In the genomic region with DNA sequence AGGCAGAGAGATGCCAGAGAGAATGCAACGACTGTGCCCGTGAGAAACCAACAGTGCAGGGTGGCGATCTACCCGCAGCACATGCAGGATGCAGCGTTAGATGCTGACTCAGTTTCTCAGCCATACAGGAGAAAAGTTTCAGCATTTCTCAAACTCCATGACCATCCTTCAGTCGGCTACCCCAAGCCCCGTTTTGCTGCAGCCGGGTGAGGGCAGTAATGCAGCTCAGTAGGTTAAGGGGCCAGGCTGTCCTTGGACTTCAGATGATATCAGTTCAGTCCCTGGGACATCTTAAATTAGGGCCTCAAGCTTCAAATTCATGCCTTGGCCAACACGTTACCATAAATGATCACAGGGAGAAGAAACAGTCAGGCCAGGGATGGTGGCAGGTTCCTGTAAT, we compare ENCODE assay signal across 1 cellular context.
TF ChIP-seq lines count a peak whose summit lies in the region.

No MANE protein-coding gene starts in this region.

TF ChIP-seq in GM12878, 131 proteins besides CTCF, POLR2A, EP300 and RAD21:
- TF ChIP-seq SMAD1 (IDR thresholded peaks at IDR 0.05; ENCODE audit: low read depth, partially characterized antibody) = no peak
- TF ChIP-seq KLF5 (IDR thresholded peaks at IDR 0.05; ENCODE audit: partially characterized antibody) = no peak
- TF ChIP-seq JUND (IDR thresholded peaks at IDR 0.05; ENCODE audit: low read depth, low read length) = no peak
- TF ChIP-seq, protein P1, sequence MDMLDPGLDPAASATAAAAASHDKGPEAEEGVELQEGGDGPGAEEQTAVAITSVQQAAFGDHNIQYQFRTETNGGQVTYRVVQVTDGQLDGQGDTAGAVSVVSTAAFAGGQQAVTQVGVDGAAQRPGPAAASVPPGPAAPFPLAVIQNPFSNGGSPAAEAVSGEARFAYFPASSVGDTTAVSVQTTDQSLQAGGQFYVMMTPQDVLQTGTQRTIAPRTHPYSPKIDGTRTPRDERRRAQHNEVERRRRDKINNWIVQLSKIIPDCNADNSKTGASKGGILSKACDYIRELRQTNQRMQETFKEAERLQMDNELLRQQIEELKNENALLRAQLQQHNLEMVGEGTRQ (IDR thresholded peaks at IDR 0.05; ENCODE audit: borderline replicate concordance, low read depth, low read length) = no peak
- TF ChIP-seq ZNF24 (IDR thresholded peaks at IDR 0.05) = no peak
- no peak for TF ChIP-seq EGR1 (IDR thresholded peaks at IDR 0.05; ENCODE audit: borderline replicate concordance in 1 of 2, low read depth in 2 of 2, low read length in 2 of 2)
- no peak for TF ChIP-seq FOXM1 (IDR thresholded peaks at IDR 0.05; ENCODE audit: low read depth, low read length)
- TF ChIP-seq BHLHE40 (IDR thresholded peaks at IDR 0.05; ENCODE audit: borderline replicate concordance in 1 of 2, low read depth in 2 of 2, low read length in 1 of 2) = no peak
- TF ChIP-seq CREM (IDR thresholded peaks at IDR 0.05; ENCODE audit: low read depth) = no peak
- no peak for TF ChIP-seq DPF2 (IDR thresholded peaks at IDR 0.05)
- no peak for TF ChIP-seq STAT3 (IDR thresholded peaks at IDR 0.05; ENCODE audit: low read depth, low read length)
- no peak for TF ChIP-seq HDGF (IDR thresholded peaks at IDR 0.05)
- TF ChIP-seq, protein P2, sequence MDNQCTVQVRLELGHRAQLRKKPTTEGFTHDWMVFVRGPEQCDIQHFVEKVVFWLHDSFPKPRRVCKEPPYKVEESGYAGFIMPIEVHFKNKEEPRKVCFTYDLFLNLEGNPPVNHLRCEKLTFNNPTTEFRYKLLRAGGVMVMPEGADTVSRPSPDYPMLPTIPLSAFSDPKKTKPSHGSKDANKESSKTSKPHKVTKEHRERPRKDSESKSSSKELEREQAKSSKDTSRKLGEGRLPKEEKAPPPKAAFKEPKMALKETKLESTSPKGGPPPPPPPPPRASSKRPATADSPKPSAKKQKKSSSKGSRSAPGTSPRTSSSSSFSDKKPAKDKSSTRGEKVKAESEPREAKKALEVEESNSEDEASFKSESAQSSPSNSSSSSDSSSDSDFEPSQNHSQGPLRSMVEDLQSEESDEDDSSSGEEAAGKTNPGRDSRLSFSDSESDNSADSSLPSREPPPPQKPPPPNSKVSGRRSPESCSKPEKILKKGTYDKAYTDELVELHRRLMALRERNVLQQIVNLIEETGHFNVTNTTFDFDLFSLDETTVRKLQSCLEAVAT (IDR thresholded peaks at IDR 0.05) = no peak
- TF ChIP-seq TBL1XR1 (IDR thresholded peaks at IDR 0.05; ENCODE audit: low read depth, low read length) = no peak
